22 cellular contexts compared by ENCODE assay signal in genomic region chr19:5609881-5610280, GRCh38. TPM values are rescaled to one million over a fixed set of nuclear protein-coding genes. Genes with fewer than 3 reads are reported as not detected.
DNase-seq lines count a peak whose midpoint lies in the region; ATAC-seq, FAIRE-seq and TF ChIP-seq lines count a peak whose summit lies in the region.
"Had no signal": no experiment of that assay in that cellular context is flagged by ENCODE, and none has a peak within 500 bp of the region (broad histone marks: within the 10 kb centered on the region; RNA-seq: fewer than 3 reads in every experiment).

No MANE protein-coding gene starts in this region.

- 0 out of 2 replicates have a peak, but pooled peaks have one; percentile 31 for TF ChIP-seq POLR2A in GM12878 (IDR thresholded peaks at IDR 0.05; ENCODE audit: low read depth, low read length)
- no peak for TF ChIP-seq POLR2A in thyroid gland (IDR thresholded peaks at IDR 0.05)
- no peak for TF ChIP-seq POLR2A in gastroesophageal sphincter (IDR thresholded peaks at IDR 0.05)

- H3K27ac ChIP-seq in GM12878 (ENCODE audit: control insufficient read depth, insufficient read depth) (no peak overlapping the region), thyroid gland (peak overlapping the region; percentile 53 to 69 (median 57)), GM23248 (no peak overlapping the region), foreskin keratinocyte (no peak overlapping the region), gastroesophageal sphincter (no peak overlapping the region)
- H3K27ac ChIP-seq: 22Rv1, BLaER1, C4-2B had no signal

- H3K4me1 ChIP-seq in GM12878 (ENCODE audit: control insufficient read depth, insufficient read depth, low read length) (no peaks in the 10 kb centered on the region), thyroid gland (peaks cover 16 to 28% of the 10 kb centered on the region in 2 donors), GM23248 (ENCODE audit: insufficient read depth) (no peaks in the 10 kb centered on the region), foreskin keratinocyte (no peaks in the 10 kb centered on the region), gastroesophageal sphincter (no peaks in the 10 kb centered on the region)
- H3K4me1 ChIP-seq: Caco-2 had no signal

- H3K79me2 ChIP-seq in GM12878 (ENCODE audit: control insufficient read depth, insufficient read depth, low read length) (no peaks in the 10 kb centered on the region; the same call in none of the 2 replicates), GM23248 (ENCODE audit: insufficient read depth) (peaks cover 89% of the 10 kb centered on the region)

- SMC1A ChIA-PET in GM12878 (lab: Charles Lee; ENCODE audit: uncharacterized antibody, unreplicated experiment) = interaction anchor here (0.9 to 1.1 kb wide), 2 partner anchors 9 to 10 kb away, joined by 3 read pairs; no protein-coding TSS in a partner anchor

- H3K4me3 ChIP-seq in GM12878 = no peak overlapping the region
- H3K4me3 ChIP-seq in thyroid gland (replicated peaks in 1 of 3) = no peak overlapping the region
- H3K4me3 ChIP-seq in GM23248 = no peak overlapping the region
- no peak overlapping the region for H3K4me3 ChIP-seq in gastroesophageal sphincter
- H3K4me3 ChIP-seq: BLaER1 had no signal

- H3K36me3 ChIP-seq in GM12878 (ENCODE audit: control insufficient read depth in 2 of 2, insufficient read depth in 2 of 2, low read length in 1 of 2) (peaks cover 27 to 49% of the 10 kb centered on the region in 2 experiments), thyroid gland (peaks cover 56 to 72% of the 10 kb centered on the region in 2 donors), GM23248 (ENCODE audit: low read depth) (peaks cover 81% of the 10 kb centered on the region), gastroesophageal sphincter (peaks cover 6 to 93% of the 10 kb centered on the region in 2 donors)

- RAD21 ChIA-PET in GM12878 (lab: Charles Lee; ENCODE audit: unreplicated experiment) = no interaction called here

- no peak for DNase-seq in activated T-cell treated with anti-CD3 and anti-CD28 coated beads, Interleukin-2, amount 50 U/mL, for 24 hours
- DNase-seq in activated T-cell treated with anti-CD3 and anti-CD28 coated beads for 4 hours (no peak), GM12878 (ENCODE audit: low read depth, low spot score) (no peak), endothelial cell (ENCODE audit: low spot score) (no peak), thyroid gland (no peak), GM23248 (no peak), foreskin keratinocyte (no peak)
- DNase-seq: Caco-2; CD4-positive, CD25-positive, alpha-beta regulatory T cell; CD8-positive, alpha-beta T cell; DMS153; DND-41; H7; HCEC 1CT had no signal

- H3K9me3 Mint-ChIP-seq in activated T-cell treated with anti-CD3 and anti-CD28 coated beads, Interleukin-2, amount 50 U/mL, for 24 hours = no peaks in the 10 kb centered on the region
- H3K9me3 Mint-ChIP-seq in endothelial cell (ENCODE audit: unreplicated experiment) = no peaks in the 10 kb centered on the region
- H3K9me3 Mint-ChIP-seq: CD4-positive, CD25-positive, alpha-beta regulatory T cell; CD8-positive, alpha-beta T cell had no signal

- H3K4me2 ChIP-seq in GM12878 (ENCODE audit: control insufficient read depth, insufficient read depth) (no peak overlapping the region), GM23248 (ENCODE audit: unreplicated experiment) (no peak overlapping the region)
- H3K4me2 ChIP-seq: BLaER1 had no signal

- intact Hi-C loops in GM12878 (cut with micrococcal nuclease; ENCODE audit: unreplicated experiment) = no loop called here
- intact Hi-C loops in thyroid gland (cut with DNase I) = no loop called here

- no peak for ATAC-seq in GM12878
- ATAC-seq in foreskin keratinocyte = no peak
- no peak for ATAC-seq in gastroesophageal sphincter
- ATAC-seq: CD8-positive, alpha-beta T cell had no signal

- POLR2A ChIA-PET in GM12878 (lab: Charles Lee) = interaction anchor here (0.6 to 0.7 kb wide), 2 partner anchors 70 to 495 kb away, joined by 4 to 7 read pairs; no protein-coding TSS in a partner anchor

- H3K36me3 Mint-ChIP-seq in activated T-cell treated with anti-CD3 and anti-CD28 coated beads, Interleukin-2, amount 50 U/mL, for 24 hours (ENCODE audit: low read depth) = peaks cover 94% of the 10 kb centered on the region
- H3K36me3 Mint-ChIP-seq in endothelial cell (ENCODE audit: low read depth, unreplicated experiment) = peaks cover 59% of the 10 kb centered on the region

- H3K27me3 ChIP-seq in GM12878 (replicated peaks in 1 of 2; ENCODE audit: control insufficient read depth in 2 of 2, insufficient read depth in 2 of 2, low read length in 1 of 2) (no peaks in the 10 kb centered on the region), thyroid gland (no peaks in the 10 kb centered on the region), GM23248 (replicated peaks; ENCODE audit: insufficient read depth) (no peaks in the 10 kb centered on the region), foreskin keratinocyte (no peaks in the 10 kb centered on the region), gastroesophageal sphincter (no peaks in the 10 kb centered on the region)
- H3K27me3 ChIP-seq: BLaER1 had no signal

- FAIRE-seq in GM12878 (lab: Jason Lieb, UNC) = no peak
- FAIRE-seq: A204.1, GM18507, H1 had no signal

- in situ Hi-C loops in GM12878 (cut with MboI) (no loop called here), GM23248 (cut with MboI) (no loop called here)

- no peak for TF ChIP-seq RAD21 in GM12878 (IDR thresholded peaks at IDR 0.05; ENCODE audit: insufficient read depth, low read depth, low read length)

- no peak for TF ChIP-seq EP300 in GM12878 (IDR thresholded peaks at IDR 0.05; ENCODE audit: borderline replicate concordance in 1 of 2, control insufficient read depth in 1 of 2, low read depth in 2 of 2, low read length in 2 of 2)
- TF ChIP-seq EP300 in gastroesophageal sphincter (IDR thresholded peaks at IDR 0.05) = no peak

- H4K20me1 ChIP-seq in GM12878 (ENCODE audit: control insufficient read depth, insufficient read depth) (no peaks in the 10 kb centered on the region; the same call in 1 of the 2 replicates), GM23248 (ENCODE audit: insufficient read depth) (no peaks in the 10 kb centered on the region; the same call in 1 of the 2 replicates)

- H3K27ac Mint-ChIP-seq in activated T-cell treated with anti-CD3 and anti-CD28 coated beads, Interleukin-2, amount 50 U/mL, for 24 hours = peak overlapping the region; percentile 57
- peak overlapping the region; percentile 49 for H3K27ac Mint-ChIP-seq in endothelial cell (ENCODE audit: unreplicated experiment)
- H3K27ac Mint-ChIP-seq: B cell; CD4-positive, CD25-positive, alpha-beta regulatory T cell; CD8-positive, alpha-beta T cell had no signal

- no TSS peak for BruUV-seq in GM12878 (replicated peaks; lab: Mats Ljungman, UMichigan)

- H3K9ac ChIP-seq in GM12878 (ENCODE audit: control insufficient read depth, insufficient read depth, low read length) (no peak overlapping the region), GM23248 (no peak overlapping the region)
- H3K9ac ChIP-seq: BLaER1 had no signal

- H3K9me3 ChIP-seq in GM12878 (replicated peaks; ENCODE audit: control insufficient read depth, insufficient read depth, low read length) = no peaks in the 10 kb centered on the region
- H3K9me3 ChIP-seq in thyroid gland = no peaks in the 10 kb centered on the region
- H3K9me3 ChIP-seq in GM23248 (ENCODE audit: low read depth) = no peaks in the 10 kb centered on the region
- no peaks in the 10 kb centered on the region for H3K9me3 ChIP-seq in gastroesophageal sphincter
- H3K9me3 ChIP-seq: BLaER1, Caco-2 had no signal

- CTCF ChIA-PET in GM12878 (lab: Yijun Ruan, JAX) = no interaction called here

- WGBS in GM12878 (ENCODE audit: insufficient coverage, insufficient replicate concordance, low lambda C conversion rate, missing lambda C conversion rate) = over 99% methylated on average over 15 of the region's 15 CpGs
- 96 to 97% methylated on average over 15 of the region's 15 CpGs for WGBS in thyroid gland, 2 donors
- WGBS in GM23248 (ENCODE audit: low coverage in 1 of 2, low lambda C conversion rate in 2 of 2, missing lambda C conversion rate in 2 of 2), 2 experiments = 86 to 89% methylated on average over 15 of the region's 15 CpGs
- WGBS in gastroesophageal sphincter (ENCODE audit: low coverage in 1 of 2), 2 donors = 88 to 100% methylated on average over 2 to 11 of the region's 15 CpGs

- H3K9me2 ChIP-seq in GM23248 (ENCODE audit: insufficient read depth) = no peaks in the 10 kb centered on the region

- H3F3A ChIP-seq in GM23248 (ENCODE audit: insufficient read depth) = peaks cover 6% of the 10 kb centered on the region; the same call in 1 of the 2 replicates

- H3K4me3 Mint-ChIP-seq in activated T-cell treated with anti-CD3 and anti-CD28 coated beads, Interleukin-2, amount 50 U/mL, for 24 hours = no peak overlapping the region
- peak overlapping the region; percentile 60 for H3K4me3 Mint-ChIP-seq in endothelial cell (ENCODE audit: unreplicated experiment)
- H3K4me3 Mint-ChIP-seq: B cell; CD8-positive, alpha-beta T cell had no signal

- TF ChIP-seq CTCF in GM12878 (IDR thresholded peaks at IDR 0.05 in 2 of 3, conservative IDR thresholded peaks at IDR 0.05 in 1 of 3; ENCODE audit: control insufficient read depth in 2 of 3, extremely low read depth in 1 of 3, insufficient read depth in 1 of 3, low read depth in 3 of 3, low read length in 3 of 3) (no peak), endothelial cell (IDR thresholded peaks at IDR 0.05; ENCODE audit: unreplicated experiment) (no peak), thyroid gland (IDR thresholded peaks at IDR 0.05) (no peak), foreskin keratinocyte (conservative IDR thresholded peaks at IDR 0.05) (no peak), gastroesophageal sphincter (IDR thresholded peaks at IDR 0.05) (no peak)

- peaks cover 16% of the 10 kb centered on the region for H3K4me1 Mint-ChIP-seq in activated T-cell treated with anti-CD3 and anti-CD28 coated beads, Interleukin-2, amount 50 U/mL, for 24 hours (ENCODE audit: low read depth)
- H3K4me1 Mint-ChIP-seq in endothelial cell (ENCODE audit: unreplicated experiment) = no peaks in the 10 kb centered on the region

- H3K27me3 Mint-ChIP-seq in activated T-cell treated with anti-CD3 and anti-CD28 coated beads, Interleukin-2, amount 50 U/mL, for 24 hours = no peaks in the 10 kb centered on the region
- H3K27me3 Mint-ChIP-seq in endothelial cell (ENCODE audit: unreplicated experiment) = peaks cover 3% of the 10 kb centered on the region
- H3K27me3 Mint-ChIP-seq: B cell; CD4-positive, CD25-positive, alpha-beta regulatory T cell had no signal

- H2AFZ ChIP-seq in GM12878 (ENCODE audit: control insufficient read depth, low read depth, low read length) (no peak overlapping the region), GM23248 (no peak overlapping the region)

RNA-seq across cellular contexts. Expression of gene SAFB2, which starts 12.7 kb away (rescaled TPM):
- total RNA-seq in GM12878 (2013; cell fraction: nucleolus; rRNA removed) = 316 and 336 TPM in 2 replicates
- 30.3 and 36.3 TPM in 2 replicates for total RNA-seq in GM12878 (2014; rRNA removed)
- 33.3 and 34.5 TPM in 2 replicates for total RNA-seq in GM12878 (2014; rRNA removed; fragmentation: Illumina TruSeq; extraction: Trizol)
- 78.3 and 89.2 TPM in 2 replicates for total RNA-seq in GM12878 (2021)
- 26.4 TPM for polyA plus RNA-seq in GM12878 (2011; ENCODE audit: low read depth)
- 26.5 and 27.7 TPM in 2 replicates for polyA plus RNA-seq in GM12878 (2011; rRNA removed)
- 17.6 and 31.8 TPM in 2 replicates for polyA plus RNA-seq in GM12878 (2011; cell fraction: cytosol; rRNA removed)
- 182 and 211 TPM in 2 replicates for polyA plus RNA-seq in GM12878 (2011; cell fraction: nucleus; rRNA removed)
- 45.0 and 45.5 TPM in 2 replicates for polyA plus RNA-seq in GM12878 (2012)
- 49.6 and 53.2 TPM in 2 replicates for polyA plus RNA-seq in GM12878 (2014; fragmentation: Illumina TruSeq; extraction: Trizol)
- polyA plus RNA-seq in GM12878 (2014; fragmentation: Nextera tagmentation; extraction: Ambion mirVana) = 10 to 100 TPM in 1 of 2 experiments, 1 to 10 TPM in 1; 4.5 to 24.6 TPM
- 52.7 and 57.8 TPM in 2 replicates for polyA plus RNA-seq in GM12878 (2014; rRNA removed)
- 10 to 100 TPM; 70.0 to 74.1 TPM for polyA plus RNA-seq in GM12878 (2016; fragmentation: Nextera tagmentation; extraction: Ambion mirVana)
- 32.6 and 38.3 TPM in 2 replicates for polyA minus RNA-seq in GM12878 (2011; rRNA and poly(A)+ RNA removed)
- 9.8 and 15.9 TPM in 2 replicates for polyA minus RNA-seq in GM12878 (2011; cell fraction: cytosol; rRNA and poly(A)+ RNA removed)
- 47.8 and 77.2 TPM in 2 replicates for polyA minus RNA-seq in GM12878 (2011; cell fraction: nucleus; rRNA and poly(A)+ RNA removed)
- total RNA-seq in endothelial cell (ENCODE audit: unreplicated experiment) = 85.5 TPM
- 10 to 100 TPM; 52.2 to 74.5 (median 65.3) TPM for total RNA-seq in thyroid gland
- 17.6 and 24.2 TPM in 2 replicates for total RNA-seq in GM23248 (2014; rRNA removed; shearing (Covaris generic))
- polyA plus RNA-seq in GM23248 (2016; fragmentation: Nextera tagmentation; extraction: Ambion mirVana) = 32.4 and 37.2 TPM in 2 replicates
- 25.1 and 32.8 TPM in 2 replicates for total RNA-seq in foreskin keratinocyte
- 27.3 and 30.9 TPM in 2 replicates for polyA plus RNA-seq in foreskin keratinocyte
- total RNA-seq in gastroesophageal sphincter = 10 to 100 TPM; 25.3 to 81.6 (median 41.6) TPM

RNA-seq across cellular contexts. Expression of gene SAFB, which starts 13.0 kb away (rescaled TPM):
- 316 and 319 TPM in 2 replicates for total RNA-seq in GM12878 (2013; cell fraction: nucleolus; rRNA removed)
- total RNA-seq in GM12878 (2014; rRNA removed) (45.0 and 55.9 TPM in 2 replicates), GM12878 (2014; rRNA removed; fragmentation: Illumina TruSeq; extraction: Trizol) (49.2 and 53.0 TPM in 2 replicates), GM12878 (2021) (110 and 122 TPM in 2 replicates), endothelial cell (ENCODE audit: unreplicated experiment) (113 TPM), thyroid gland (100 to 1,000 TPM in 2 of 4 donors, 10 to 100 TPM in 2; 70.1 to 129 (median 86.7) TPM), foreskin keratinocyte (50.4 and 71.0 TPM in 2 replicates), gastroesophageal sphincter (10 to 100 TPM; 39.7 to 73.6 (median 65.2) TPM)
- polyA plus RNA-seq in GM12878 (2011; ENCODE audit: low read depth) = 25.5 TPM
- polyA plus RNA-seq in GM12878 (2011; rRNA removed) (54.9 and 62.1 TPM in 2 replicates), GM12878 (2014; fragmentation: Illumina TruSeq; extraction: Trizol) (66.6 and 70.3 TPM in 2 replicates), GM12878 (2014; fragmentation: Nextera tagmentation; extraction: Ambion mirVana) (1 to 10 TPM; 1.6 to 2.9 TPM), GM12878 (2014; rRNA removed) (114 and 122 TPM in 2 replicates), GM12878 (2016; fragmentation: Nextera tagmentation; extraction: Ambion mirVana) (100 to 1,000 TPM; 126 to 131 TPM), GM23248 (2016; fragmentation: Nextera tagmentation; extraction: Ambion mirVana) (49.1 and 49.4 TPM in 2 replicates), foreskin keratinocyte (43.0 and 53.5 TPM in 2 replicates)
- polyA plus RNA-seq in GM12878 (2011; cell fraction: cytosol; rRNA removed) = 58.3 and 103 TPM in 2 replicates
- polyA plus RNA-seq in GM12878 (2011; cell fraction: nucleus; rRNA removed) = 206 and 327 TPM in 2 replicates
- 61.7 and 61.9 TPM in 2 replicates for polyA plus RNA-seq in GM12878 (2012)
- 21.7 and 34.3 TPM in 2 replicates for polyA minus RNA-seq in GM12878 (2011; rRNA and poly(A)+ RNA removed)
- 27.4 and 29.1 TPM in 2 replicates for polyA minus RNA-seq in GM12878 (2011; cell fraction: cytosol; rRNA and poly(A)+ RNA removed)
- polyA minus RNA-seq in GM12878 (2011; cell fraction: nucleus; rRNA and poly(A)+ RNA removed) = 67.8 and 87.7 TPM in 2 replicates
- total RNA-seq in GM23248 (2014; rRNA removed; shearing (Covaris generic)) = 28.6 and 36.5 TPM in 2 replicates

RNA-seq across cellular contexts. Expression of gene TINCR, which starts 42.1 kb away (rescaled TPM):
- total RNA-seq in GM12878 (2013; cell fraction: nucleolus; rRNA removed) = 1.2 and 3.6 TPM in 2 replicates
- total RNA-seq in GM12878 (2014; rRNA removed) = 0.06 TPM in 1 of 2 replicates, not detected in the other
- total RNA-seq in GM12878 (2014; rRNA removed; fragmentation: Illumina TruSeq; extraction: Trizol) = 0.23 TPM in 1 of 2 replicates, not detected in the other
- 0.16 and 0.36 TPM in 2 replicates for total RNA-seq in GM12878 (2021)
- 0.33 TPM for polyA plus RNA-seq in GM12878 (2011; ENCODE audit: low read depth)
- polyA plus RNA-seq in GM12878 (2011; rRNA removed) = 0.06 and 0.27 TPM in 2 replicates
- 0.22 and 0.25 TPM in 2 replicates for polyA plus RNA-seq in GM12878 (2011; cell fraction: cytosol; rRNA removed)
- polyA plus RNA-seq in GM12878 (2011; cell fraction: nucleus; rRNA removed) = 1.1 and 1.2 TPM in 2 replicates
- polyA plus RNA-seq in GM12878 (2012) = 0.56 and 0.65 TPM in 2 replicates
- polyA plus RNA-seq in GM12878 (2014; fragmentation: Illumina TruSeq; extraction: Trizol) = 0.08 and 0.10 TPM in 2 replicates
- under 1 TPM in 1 of 2 experiments, not detected in 1; 0.02 TPM for polyA plus RNA-seq in GM12878 (2014; fragmentation: Nextera tagmentation; extraction: Ambion mirVana)
- 0.05 and 0.14 TPM in 2 replicates for polyA plus RNA-seq in GM12878 (2014; rRNA removed)
- under 1 TPM in 1 of 2 experiments, not detected in 1; 0.05 TPM for polyA plus RNA-seq in GM12878 (2016; fragmentation: Nextera tagmentation; extraction: Ambion mirVana)
- polyA minus RNA-seq in GM12878 (2011; rRNA and poly(A)+ RNA removed) = 0.10 and 0.22 TPM in 2 replicates
- not detected in 2 replicates for polyA minus RNA-seq in GM12878 (2011; cell fraction: cytosol; rRNA and poly(A)+ RNA removed)
- 0.12 TPM in 1 of 2 replicates, not detected in the other for polyA minus RNA-seq in GM12878 (2011; cell fraction: nucleus; rRNA and poly(A)+ RNA removed)
- total RNA-seq in endothelial cell (ENCODE audit: unreplicated experiment) = 0.33 TPM
- total RNA-seq in thyroid gland = not detected
- total RNA-seq in GM23248 (2014; rRNA removed; shearing (Covaris generic)) = 1.6 TPM in 1 of 2 replicates, not detected in the other
- polyA plus RNA-seq in GM23248 (2016; fragmentation: Nextera tagmentation; extraction: Ambion mirVana) = 0.19 TPM in 1 of 2 replicates, not detected in the other
- 0.46 and 1.1 TPM in 2 replicates for total RNA-seq in foreskin keratinocyte
- 1.0 and 1.1 TPM in 2 replicates for polyA plus RNA-seq in foreskin keratinocyte
- under 1 TPM; 0.35 to 0.64 (median 0.44) TPM for total RNA-seq in gastroesophageal sphincter
- polyA plus RNA-seq: CD4-positive, CD25-positive, alpha-beta regulatory T cell had no signal

Comparison
In these comparisons a context has a peak if more than half of its experiments do, and no peak if none do; other contexts are left out.
1. H3K27ac ChIP-seq: peak in thyroid gland (3 of 3); none in GM12878 (single experiment), GM23248 (single experiment), foreskin keratinocyte (single experiment) and gastroesophageal sphincter (0 of 4).